ENCODE assay signal across 23 cellular contexts in genomic region chr7:130108809-130109208, GRCh38.
"Had no signal": no experiment of that assay in that cellular context is flagged by ENCODE, and none has a peak within 500 bp of the region (broad histone marks: within the 10 kb centered on the region; RNA-seq: fewer than 3 reads in every experiment).

No MANE protein-coding gene starts in this region.

- H3K27me3 ChIP-seq: MG63 had no signal

- H3K9me3 ChIP-seq: MG63 had no signal

- H3K36me3 ChIP-seq: MG63 had no signal

- H3K4me3 ChIP-seq: MG63 had no signal

- H3K27ac ChIP-seq: RWPE1 had no signal

- DNase-seq: Karpas-422, KG1, MG63, NCI-H1092, NCI-H1105 treated with DMSO at 0.1 percent for 48 hours, NCI-H1417 treated with DMSO at 0.1 percent for 48 hours, NCI-H146, NCI-H1694 treated with DMSO at 0.1 percent for 48 hours, NCI-H1930, NCI-H2081, NCI-H2107, NCI-H2171, NCI-H226, NCI-H446, NCI-H510A, NCI-H524 treated with DMSO at 0.1 percent for 48 hours, NCI-H69, NCI-H774, PC-3, SHP77 had no signal

- ATAC-seq: Panc1, PC-3, SK-N-SH treated with all-trans-retinoic acid at 6 μM for 48 hours had no signal
